8 cellular contexts compared by ENCODE assay signal in the genomic region with DNA sequence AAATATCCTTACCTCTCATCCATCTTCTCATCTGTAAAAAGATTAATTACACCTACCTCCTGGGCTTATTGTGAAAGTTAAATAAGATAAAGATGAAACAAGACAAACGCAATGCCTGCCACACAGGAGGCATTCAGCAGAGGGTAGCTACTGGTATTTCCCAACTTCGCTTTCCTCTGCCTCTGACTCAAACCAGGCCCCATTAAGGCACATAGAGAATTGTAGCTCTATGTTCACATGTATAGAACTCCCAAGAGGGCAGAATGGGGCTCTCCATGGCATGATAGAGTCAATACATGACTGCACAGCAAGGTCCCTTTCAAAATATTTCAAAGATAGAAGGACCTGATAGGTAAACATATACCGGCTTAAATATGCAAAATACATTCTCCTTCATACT. TPM values are rescaled to one million over a fixed set of nuclear protein-coding genes. Genes with fewer than 3 reads are reported as not detected.
A peak's percentile ranks its signal among the peaks of the same experiment; 100 is the strongest.
DNase-seq lines count a peak whose midpoint lies in the region; TF ChIP-seq lines count a peak whose summit lies in the region.

No MANE protein-coding gene starts in this region.

- H3K18ac ChIP-seq in mesenchymal stem cell (ENCODE audit: low read depth in 1 of 2, low read length in 2 of 2): no peak overlapping the region

- no peak for TF ChIP-seq CTCF in HEK293 (tag by site-specific recombination; IDR thresholded peaks at IDR 0.05)
- TF ChIP-seq CTCF in WI38 (IDR thresholded peaks at IDR 0.05; ENCODE audit: low read depth, low read length): no peak

- H4K91ac ChIP-seq in mesenchymal stem cell (ENCODE audit: low read length): no peak overlapping the region

- H2BK120ac ChIP-seq in mesenchymal stem cell (ENCODE audit: low read depth, low read length): no peak overlapping the region

- H3K4ac ChIP-seq in mesenchymal stem cell (ENCODE audit: low read depth in 1 of 2, low read length in 2 of 2): no peak overlapping the region

- H4K8ac ChIP-seq in mesenchymal stem cell (ENCODE audit: low read length): no peak overlapping the region

- no peak overlapping the region for H3K4me2 ChIP-seq in mesenchymal stem cell (ENCODE audit: low read length, poor library complexity, severe bottlenecking)

- POLR2A ChIA-PET in HEK293 (lab: Yijun Ruan, JAX): no interaction called here

- no peak overlapping the region for H2BK5ac ChIP-seq in mesenchymal stem cell (ENCODE audit: low read depth, low read length, poor library complexity, severe bottlenecking)

- no peaks in the 10 kb centered on the region for H3K4me1 ChIP-seq in HEK293 (ENCODE audit: control insufficient read depth, insufficient read depth, low read length)
- H3K4me1 ChIP-seq in mesenchymal stem cell (ENCODE audit: control insufficient read depth, insufficient read depth, low read depth, low read length): peaks cover 15% of the 10 kb centered on the region

- no peak overlapping the region for H3K4me3 ChIP-seq in HEK293 (ENCODE audit: low read depth, low read length)
- peak overlapping the region; percentile 69 for H3K4me3 ChIP-seq in WI38 (ENCODE audit: low read depth, low read length)
- peak overlapping the region in 1 of 2 experiments; percentile 84 for H3K4me3 ChIP-seq in mesenchymal stem cell (ENCODE audit: insufficient read depth in 1 of 2, low read depth in 1 of 2, low read length in 2 of 2)

- H3K14ac ChIP-seq in mesenchymal stem cell (ENCODE audit: low read length in 2 of 2): no peak overlapping the region

- no peaks in the 10 kb centered on the region for H3K79me1 ChIP-seq in mesenchymal stem cell (replicated peaks; ENCODE audit: low read length, poor library complexity, severe bottlenecking)

- H3K23ac ChIP-seq in mesenchymal stem cell (ENCODE audit: low read length in 2 of 2): no peak overlapping the region

- H3K36me3 ChIP-seq in HEK293 (ENCODE audit: control insufficient read depth in 2 of 2, insufficient read depth in 1 of 2, low read length in 2 of 2) (no peaks in the 10 kb centered on the region), mesenchymal stem cell (ENCODE audit: control insufficient read depth in 1 of 2, insufficient read depth in 2 of 2, low read depth in 1 of 2, low read length in 2 of 2) (peaks cover 0 to 2% of the 10 kb centered on the region in 2 experiments)

- H3K27ac ChIP-seq in HEK293 (ENCODE audit: extremely low read depth, low read depth, low read length): no peak overlapping the region
- no peak overlapping the region for H3K27ac ChIP-seq in mesenchymal stem cell (ENCODE audit: low read length, poor library complexity, severe bottlenecking)

- H3K9ac ChIP-seq in mesenchymal stem cell (ENCODE audit: low read length): peak overlapping the region; percentile 70

- peak; percentile 50 for DNase-seq in Daoy (ENCODE audit: low read depth)
- DNase-seq in mesenchymal stem cell: peak; percentile 38
- DNase-seq in mesenteric fat pad (ENCODE audit: low spot score): no peak
- DNase-seq in cerebellum (ENCODE audit: low spot score): no peak
- no peak for DNase-seq in midbrain (lab: John Stamatoyannopoulos, UW)
- no peak for DNase-seq in NCI-H1930 (lab: John Stamatoyannopoulos, UW)

- H3K27me3 ChIP-seq in mesenchymal stem cell (ENCODE audit: control insufficient read depth in 1 of 2, insufficient read depth in 1 of 2, low read length in 2 of 2): peaks cover 0 to 21% of the 10 kb centered on the region in 2 experiments

- no peak overlapping the region for H2AFZ ChIP-seq in mesenchymal stem cell (ENCODE audit: low read depth, low read length)

- H2BK12ac ChIP-seq in mesenchymal stem cell (ENCODE audit: low read length in 2 of 2): peak overlapping the region in 1 of 2 experiments; percentile 18

- H3K9me3 ChIP-seq in HEK293 (ENCODE audit: control insufficient read depth, insufficient read depth, low read depth, low read length): no peaks in the 10 kb centered on the region
- H3K9me3 ChIP-seq in mesenchymal stem cell (ENCODE audit: control insufficient read depth, low read length): no peaks in the 10 kb centered on the region

- CTCF ChIA-PET in HEK293 (lab: Yijun Ruan, JAX): interaction anchor here (1.1 to 1.5 kb wide), 3 partner anchors 18 to 85 kb away, joined by 3 to 5 read pairs (median 4); no protein-coding TSS in a partner anchor

- WGBS in mesenchymal stem cell: 100% methylated on average over 2 of the region's 3 CpGs

- H2AK5ac ChIP-seq in mesenchymal stem cell (ENCODE audit: low read length, severe bottlenecking): no peak overlapping the region

- no peak overlapping the region for H2BK15ac ChIP-seq in mesenchymal stem cell (ENCODE audit: low read depth, poor library complexity, severe bottlenecking)

TF ChIP-seq in HEK293, 187 proteins besides CTCF, POLR2A, EP300 and RAD21:
- TF ChIP-seq GLIS1 (tag by site-specific recombination; IDR thresholded peaks at IDR 0.05) (0 out of 2 replicates have a peak, but pooled peaks have one; percentile 14), SALL2 (tag by site-specific recombination; IDR thresholded peaks at IDR 0.05; ENCODE audit: borderline replicate concordance) (no peak), ZNF571 (tag by site-specific recombination; IDR thresholded peaks at IDR 0.05) (no peak), OVOL3 (tag by site-specific recombination; IDR thresholded peaks at IDR 0.05) (no peak), MEIS1 (CRISPR knock-in tag; IDR thresholded peaks at IDR 0.05; ENCODE audit: borderline replicate concordance) (no peak), ZNF600 (tag by site-specific recombination; IDR thresholded peaks at IDR 0.05) (no peak), ZNF155 (tag by site-specific recombination; IDR thresholded peaks at IDR 0.05) (no peak), ZFP69B (tag by site-specific recombination; IDR thresholded peaks at IDR 0.05) (no peak)
- TF ChIP-seq, protein P1, sequence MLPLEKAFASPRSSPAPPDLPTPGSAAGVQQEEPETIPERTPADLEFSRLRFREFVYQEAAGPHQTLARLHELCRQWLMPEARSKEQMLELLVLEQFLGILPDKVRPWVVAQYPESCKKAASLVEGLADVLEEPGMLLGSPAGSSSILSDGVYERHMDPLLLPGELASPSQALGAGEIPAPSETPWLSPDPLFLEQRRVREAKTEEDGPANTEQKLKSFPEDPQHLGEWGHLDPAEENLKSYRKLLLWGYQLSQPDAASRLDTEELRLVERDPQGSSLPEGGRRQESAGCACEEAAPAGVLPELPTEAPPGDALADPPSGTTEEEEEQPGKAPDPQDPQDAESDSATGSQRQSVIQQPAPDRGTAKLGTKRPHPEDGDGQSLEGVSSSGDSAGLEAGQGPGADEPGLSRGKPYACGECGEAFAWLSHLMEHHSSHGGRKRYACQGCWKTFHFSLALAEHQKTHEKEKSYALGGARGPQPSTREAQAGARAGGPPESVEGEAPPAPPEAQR (tag by site-specific recombination; IDR thresholded peaks at IDR 0.05): no peak
- TF ChIP-seq, protein P2, sequence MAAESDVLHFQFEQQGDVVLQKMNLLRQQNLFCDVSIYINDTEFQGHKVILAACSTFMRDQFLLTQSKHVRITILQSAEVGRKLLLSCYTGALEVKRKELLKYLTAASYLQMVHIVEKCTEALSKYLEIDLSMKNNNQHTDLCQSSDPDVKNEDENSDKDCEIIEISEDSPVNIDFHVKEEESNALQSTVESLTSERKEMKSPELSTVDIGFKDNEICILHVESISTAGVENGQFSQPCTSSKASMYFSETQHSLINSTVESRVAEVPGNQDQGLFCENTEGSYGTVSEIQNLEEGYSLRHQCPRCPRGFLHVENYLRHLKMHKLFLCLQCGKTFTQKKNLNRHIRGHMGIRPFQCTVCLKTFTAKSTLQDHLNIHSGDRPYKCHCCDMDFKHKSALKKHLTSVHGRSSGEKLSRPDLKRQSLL (tag by site-specific recombination; IDR thresholded peaks at IDR 0.05): peak; percentile 92

RNA-seq across cellular contexts. Expression of a gene that starts 1.4 kb away (rescaled TPM):
- total RNA-seq in Daoy (2014; rRNA removed; shearing (Covaris generic)): 60.3 and 61.0 TPM in 2 replicates
- 6.6 TPM for polyA plus RNA-seq in mesenchymal stem cell (2013, experiment 1 of 2)
- polyA plus RNA-seq in mesenchymal stem cell (2013, experiment 2 of 2): 8.1 TPM
- 9.7 TPM for total RNA-seq in mesenteric fat pad
- total RNA-seq in cerebellum: 8.1 TPM

RNA-seq across cellular contexts. Expression of a gene that starts 15.3 kb away (rescaled TPM):
- 8.7 and 15.5 TPM in 2 replicates for total RNA-seq in Daoy (2014; rRNA removed; shearing (Covaris generic))
- polyA plus RNA-seq in mesenchymal stem cell (2013, experiment 1 of 2): 5.9 TPM
- 5.9 TPM for polyA plus RNA-seq in mesenchymal stem cell (2013, experiment 2 of 2)
- 9.5 TPM for total RNA-seq in mesenteric fat pad
- 105 TPM for total RNA-seq in cerebellum

RNA-seq across cellular contexts. Expression of a gene that starts 54.8 kb away (rescaled TPM):
- total RNA-seq in Daoy (2014; rRNA removed; shearing (Covaris generic)): 0.86 and 2.4 TPM in 2 replicates
- 0.01 TPM for polyA plus RNA-seq in mesenchymal stem cell (2013, experiment 1 of 2)
- polyA plus RNA-seq in mesenchymal stem cell (2013, experiment 2 of 2): 0.03 TPM
- total RNA-seq in mesenteric fat pad (not detected), cerebellum (48.5 TPM)

Comparison
In these comparisons a context has a peak if more than half of its experiments do, and no peak if none do; other contexts are left out.
1. DNase-seq: peak in Daoy (single experiment) and mesenchymal stem cell (single experiment); none in mesenteric fat pad (single experiment), cerebellum (single experiment), midbrain (single experiment) and NCI-H1930 (0 of 2).
2. RNA of a gene that starts 54.8 kb away (total RNA-seq): 48.5 TPM in cerebellum (single experiment); 0.86 to 2.4 TPM in Daoy and not detected in mesenteric fat pad (single experiment); every median in the first group is over 10 times any median in the second.